ENCODE assay signal across 12 cellular contexts in the genomic region with DNA sequence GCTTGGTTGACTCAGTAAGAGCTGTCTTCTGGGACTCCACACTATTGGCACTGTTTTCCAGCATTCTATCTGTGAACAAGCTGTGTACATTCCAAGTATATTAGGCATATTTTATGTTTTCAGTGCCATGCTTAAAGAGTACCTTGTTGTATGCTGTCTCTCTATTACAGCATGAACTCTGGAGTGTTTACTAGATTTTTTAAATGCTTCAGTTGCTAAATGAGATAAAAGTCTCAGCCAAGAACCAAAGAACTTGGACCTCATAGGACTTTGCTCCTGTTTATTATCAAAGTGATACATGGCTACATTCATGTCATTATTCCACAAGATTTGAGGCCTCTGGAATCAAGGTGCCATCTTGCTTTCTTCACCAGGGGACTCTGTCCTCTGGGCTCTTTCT.
DNase-seq lines count a peak whose midpoint lies in the region; ATAC-seq and TF ChIP-seq lines count a peak whose summit lies in the region.
"Had no signal": no experiment of that assay in that cellular context is flagged by ENCODE, and none has a peak within 500 bp of the region (broad histone marks: within the 10 kb centered on the region; RNA-seq: fewer than 3 reads in every experiment).

No MANE protein-coding gene starts in this region.

- H3K14ac ChIP-seq in mesenchymal stem cell (ENCODE audit: low read length in 2 of 2) = no peak overlapping the region

- ATAC-seq in GM19324 (IDR thresholded peaks at IDR 0.05; ENCODE audit: low FRiP score, unreplicated experiment) (no peak), HG02938 (IDR thresholded peaks at IDR 0.05; ENCODE audit: unreplicated experiment) (no peak), HG02973 (IDR thresholded peaks at IDR 0.05; ENCODE audit: unreplicated experiment) (no peak)
- ATAC-seq: activated CD4-positive, CD25-positive, alpha-beta regulatory T cell treated with anti-CD3 and anti-CD28 coated beads, Interleukin-2, amount 50 U/mL, for 24 hours; activated T-cell treated with anti-CD3 and anti-CD28 coated beads, Interleukin-2, amount 50 U/mL, for 72 hours; naive thymus-derived CD4-positive, alpha-beta T cell had no signal

- no peaks in the 10 kb centered on the region for H3K27me3 ChIP-seq in SK-N-SH (ENCODE audit: insufficient read depth)
- no peaks in the 10 kb centered on the region for H3K27me3 ChIP-seq in mesenchymal stem cell (ENCODE audit: control insufficient read depth in 1 of 2, insufficient read depth in 1 of 2, low read length in 2 of 2)

- no peak overlapping the region for H3K18ac ChIP-seq in mesenchymal stem cell (ENCODE audit: low read depth in 1 of 2, low read length in 2 of 2)

- H3K79me2 ChIP-seq in SK-N-SH (ENCODE audit: insufficient read depth) = peaks cover 7% of the 10 kb centered on the region; the same call in 1 of the 2 replicates

- TF ChIP-seq EP300 in SK-N-SH (IDR thresholded peaks at IDR 0.05; ENCODE audit: borderline replicate concordance in 1 of 2, low read depth in 1 of 2, low read length in 1 of 2) = no peak

- H3K4me3 ChIP-seq in AG04449 (ENCODE audit: low read depth, low read length) (no peak overlapping the region), SK-N-SH (ENCODE audit: low read depth in 2 of 2, low read length in 1 of 2) (no peak overlapping the region), fibroblast of the aortic adventitia (ENCODE audit: low read depth, low read length) (no peak overlapping the region), mesenchymal stem cell (ENCODE audit: insufficient read depth in 1 of 2, low read depth in 1 of 2, low read length in 2 of 2) (no peak overlapping the region)
- H3K4me3 ChIP-seq: smooth muscle cell had no signal

- no peaks in the 10 kb centered on the region for H3K4me1 ChIP-seq in SK-N-SH (ENCODE audit: control insufficient read depth in 1 of 2, insufficient read depth in 2 of 2, low read depth in 1 of 2, low read length in 1 of 2)
- H3K4me1 ChIP-seq in mesenchymal stem cell (ENCODE audit: control insufficient read depth, insufficient read depth, low read depth, low read length) = no peaks in the 10 kb centered on the region

- H3K9me2 ChIP-seq in SK-N-SH = no peaks in the 10 kb centered on the region

- H3K4me2 ChIP-seq in SK-N-SH = no peak overlapping the region
- H3K4me2 ChIP-seq in mesenchymal stem cell (ENCODE audit: low read length, poor library complexity, severe bottlenecking) = no peak overlapping the region
- H3K4me2 ChIP-seq: smooth muscle cell had no signal

- H2BK12ac ChIP-seq in mesenchymal stem cell (ENCODE audit: low read length in 2 of 2) = no peak overlapping the region

- TF ChIP-seq CTCF in AG04449 (IDR thresholded peaks at IDR 0.05; ENCODE audit: insufficient read depth, low read length, missing control alignments) (no peak), SK-N-SH (IDR thresholded peaks at IDR 0.05) (no peak), fibroblast of the aortic adventitia (IDR thresholded peaks at IDR 0.05; ENCODE audit: insufficient read depth, low read length) (no peak)

- H3K23ac ChIP-seq in mesenchymal stem cell (ENCODE audit: low read length in 2 of 2) = no peak overlapping the region

- no peak overlapping the region for H2BK5ac ChIP-seq in mesenchymal stem cell (ENCODE audit: low read depth, low read length, poor library complexity, severe bottlenecking)

- H2AFZ ChIP-seq in SK-N-SH (ENCODE audit: low read depth) (no peak overlapping the region), mesenchymal stem cell (ENCODE audit: low read depth, low read length) (no peak overlapping the region)

- no peaks in the 10 kb centered on the region for H4K20me1 ChIP-seq in SK-N-SH (ENCODE audit: insufficient read depth)

- H2BK15ac ChIP-seq in mesenchymal stem cell (ENCODE audit: low read depth, poor library complexity, severe bottlenecking) = no peak overlapping the region

- H3K27ac ChIP-seq in SK-N-SH (ENCODE audit: low read depth in 2 of 2, low read length in 1 of 2) (peak overlapping the region; percentile 12 to 32; a peak in 2 of 4 replicates), mesenchymal stem cell (ENCODE audit: low read length, poor library complexity, severe bottlenecking) (no peak overlapping the region)

- no peak overlapping the region for H4K91ac ChIP-seq in mesenchymal stem cell (ENCODE audit: low read length)

- H3K9ac ChIP-seq in SK-N-SH = no peak overlapping the region
- H3K9ac ChIP-seq in mesenchymal stem cell (ENCODE audit: low read length) = no peak overlapping the region

- POLR2A ChIA-PET in AG04449 (lab: Yijun Ruan, JAX) (no interaction called here), SK-N-SH (lab: Yijun Ruan, JAX) (no interaction called here)

- H3K79me1 ChIP-seq in mesenchymal stem cell (replicated peaks; ENCODE audit: low read length, poor library complexity, severe bottlenecking) = peaks cover 4% of the 10 kb centered on the region

- H4K8ac ChIP-seq in mesenchymal stem cell (ENCODE audit: low read length) = no peak overlapping the region

- no peak overlapping the region for H3K4ac ChIP-seq in mesenchymal stem cell (ENCODE audit: low read depth in 1 of 2, low read length in 2 of 2)

- DNase-seq in AG04449 (ENCODE audit: low read depth, low spot score) (peak; percentile 77), SK-N-SH (no peak), fibroblast of the aortic adventitia (ENCODE audit: low read depth) (peak; percentile 93), mesenchymal stem cell (peak; percentile 58), NCI-H526 treated with DMSO at 0.1 percent for 48 hours (lab: John Stamatoyannopoulos, UW) (no peak)
- DNase-seq: activated T-cell treated with anti-CD3 and anti-CD28 coated beads, Interleukin-2, amount 50 U/mL, for 72 hours; naive thymus-derived CD4-positive, alpha-beta T cell had no signal

- no peak for TF ChIP-seq RAD21 in SK-N-SH (IDR thresholded peaks at IDR 0.05; ENCODE audit: low read length)

- H2AK5ac ChIP-seq in mesenchymal stem cell (ENCODE audit: low read length, severe bottlenecking) = no peak overlapping the region

- H3K9me3 ChIP-seq in SK-N-SH (no peaks in the 10 kb centered on the region), mesenchymal stem cell (ENCODE audit: control insufficient read depth, low read length) (no peaks in the 10 kb centered on the region)

- H3K36me3 ChIP-seq in SK-N-SH (replicated peaks in 1 of 2; ENCODE audit: control insufficient read depth in 1 of 2, insufficient read depth in 2 of 2, low read length in 1 of 2) (no peaks in the 10 kb centered on the region), mesenchymal stem cell (ENCODE audit: control insufficient read depth in 1 of 2, insufficient read depth in 2 of 2, low read depth in 1 of 2, low read length in 2 of 2) (no peaks in the 10 kb centered on the region)

- no peak overlapping the region for H2BK120ac ChIP-seq in mesenchymal stem cell (ENCODE audit: low read depth, low read length)

- CTCF ChIA-PET in AG04449 (lab: Yijun Ruan, JAX) = no interaction called here
- CTCF ChIA-PET in SK-N-SH (lab: Yijun Ruan, JAX) = no interaction called here

- peaks cover 10% of the 10 kb centered on the region for H3F3A ChIP-seq in SK-N-SH (replicated peaks; ENCODE audit: insufficient read depth)

TF ChIP-seq in SK-N-SH, 30 proteins besides CTCF, POLR2A, EP300 and RAD21:
- TF ChIP-seq CHD2 (IDR thresholded peaks at IDR 0.05; ENCODE audit: low read length, partially characterized antibody) (no peak), RXRA (IDR thresholded peaks at IDR 0.05; ENCODE audit: borderline replicate concordance, low read depth) (no peak), MXI1 (IDR thresholded peaks at IDR 0.05; ENCODE audit: low read depth, low read length) (no peak), TCF12 (IDR thresholded peaks at IDR 0.05) (no peak), FOSL2 (IDR thresholded peaks at IDR 0.05; ENCODE audit: borderline replicate concordance, low read depth) (no peak; the same call in 1 of the 2 replicates), GABPA (IDR thresholded peaks at IDR 0.05; ENCODE audit: low read depth) (no peak), TAF1 (IDR thresholded peaks at IDR 0.05; ENCODE audit: borderline replicate concordance, low read depth, low read length) (no peak), YY1 (IDR thresholded peaks at IDR 0.05; ENCODE audit: low read depth) (no peak), JUND (IDR thresholded peaks at IDR 0.05) (no peak), NRF1 (IDR thresholded peaks at IDR 0.05; ENCODE audit: low read depth, low read length) (no peak)
- TF ChIP-seq, protein P1, sequence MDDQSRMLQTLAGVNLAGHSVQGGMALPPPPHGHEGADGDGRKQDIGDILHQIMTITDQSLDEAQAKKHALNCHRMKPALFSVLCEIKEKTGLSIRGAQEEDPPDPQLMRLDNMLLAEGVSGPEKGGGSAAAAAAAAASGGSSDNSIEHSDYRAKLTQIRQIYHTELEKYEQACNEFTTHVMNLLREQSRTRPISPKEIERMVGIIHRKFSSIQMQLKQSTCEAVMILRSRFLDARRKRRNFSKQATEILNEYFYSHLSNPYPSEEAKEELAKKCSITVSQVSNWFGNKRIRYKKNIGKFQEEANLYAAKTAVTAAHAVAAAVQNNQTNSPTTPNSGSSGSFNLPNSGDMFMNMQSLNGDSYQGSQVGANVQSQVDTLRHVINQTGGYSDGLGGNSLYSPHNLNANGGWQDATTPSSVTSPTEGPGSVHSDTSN (IDR thresholded peaks at IDR 0.05) = no peak
- TF ChIP-seq, protein P2, sequence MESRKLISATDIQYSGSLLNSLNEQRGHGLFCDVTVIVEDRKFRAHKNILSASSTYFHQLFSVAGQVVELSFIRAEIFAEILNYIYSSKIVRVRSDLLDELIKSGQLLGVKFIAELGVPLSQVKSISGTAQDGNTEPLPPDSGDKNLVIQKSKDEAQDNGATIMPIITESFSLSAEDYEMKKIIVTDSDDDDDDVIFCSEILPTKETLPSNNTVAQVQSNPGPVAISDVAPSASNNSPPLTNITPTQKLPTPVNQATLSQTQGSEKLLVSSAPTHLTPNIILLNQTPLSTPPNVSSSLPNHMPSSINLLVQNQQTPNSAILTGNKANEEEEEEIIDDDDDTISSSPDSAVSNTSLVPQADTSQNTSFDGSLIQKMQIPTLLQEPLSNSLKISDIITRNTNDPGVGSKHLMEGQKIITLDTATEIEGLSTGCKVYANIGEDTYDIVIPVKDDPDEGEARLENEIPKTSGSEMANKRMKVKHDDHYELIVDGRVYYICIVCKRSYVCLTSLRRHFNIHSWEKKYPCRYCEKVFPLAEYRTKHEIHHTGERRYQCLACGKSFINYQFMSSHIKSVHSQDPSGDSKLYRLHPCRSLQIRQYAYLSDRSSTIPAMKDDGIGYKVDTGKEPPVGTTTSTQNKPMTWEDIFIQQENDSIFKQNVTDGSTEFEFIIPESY (IDR thresholded peaks at IDR 0.05; ENCODE audit: borderline replicate concordance, low read depth) = no peak
- TF ChIP-seq, protein P3, sequence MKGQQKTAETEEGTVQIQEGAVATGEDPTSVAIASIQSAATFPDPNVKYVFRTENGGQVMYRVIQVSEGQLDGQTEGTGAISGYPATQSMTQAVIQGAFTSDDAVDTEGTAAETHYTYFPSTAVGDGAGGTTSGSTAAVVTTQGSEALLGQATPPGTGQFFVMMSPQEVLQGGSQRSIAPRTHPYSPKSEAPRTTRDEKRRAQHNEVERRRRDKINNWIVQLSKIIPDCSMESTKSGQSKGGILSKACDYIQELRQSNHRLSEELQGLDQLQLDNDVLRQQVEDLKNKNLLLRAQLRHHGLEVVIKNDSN (IDR thresholded peaks at IDR 0.05; ENCODE audit: borderline replicate concordance, low read depth) = no peak

Comparison
In these comparisons a context has a peak if more than half of its experiments do, and no peak if none do; other contexts are left out.
1. DNase-seq: peak in AG04449 (single experiment), fibroblast of the aortic adventitia (single experiment) and mesenchymal stem cell (single experiment); none in SK-N-SH (single experiment) and NCI-H526 treated with DMSO at 0.1 percent for 48 hours (single experiment).